1 cellular context compared by ENCODE assay signal in the genomic region with DNA sequence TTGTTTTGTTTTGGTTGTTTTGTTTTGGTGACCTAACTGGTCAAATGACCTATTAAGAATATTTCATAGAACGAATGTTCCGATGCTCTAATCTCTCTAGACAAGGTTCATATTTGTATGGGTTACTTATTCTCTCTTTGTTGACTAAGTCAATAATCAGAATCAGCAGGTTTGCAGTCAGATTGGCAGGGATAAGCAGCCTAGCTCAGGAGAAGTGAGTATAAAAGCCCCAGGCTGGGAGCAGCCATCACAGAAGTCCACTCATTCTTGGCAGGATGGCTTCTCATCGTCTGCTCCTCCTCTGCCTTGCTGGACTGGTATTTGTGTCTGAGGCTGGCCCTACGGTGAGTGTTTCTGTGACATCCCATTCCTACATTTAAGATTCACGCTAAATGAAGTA.
TF ChIP-seq lines count a peak whose summit lies in the region.

A gene (plus strand): TSS at position 250 of the 400 bp plus-strand sequence. CDS start 26 bp downstream, at position 276.

TF ChIP-seq in HepG2, 621 proteins besides CTCF, POLR2A, EP300 and RAD21 (continued from another document and continues in another):
- TF ChIP-seq, protein P1, sequence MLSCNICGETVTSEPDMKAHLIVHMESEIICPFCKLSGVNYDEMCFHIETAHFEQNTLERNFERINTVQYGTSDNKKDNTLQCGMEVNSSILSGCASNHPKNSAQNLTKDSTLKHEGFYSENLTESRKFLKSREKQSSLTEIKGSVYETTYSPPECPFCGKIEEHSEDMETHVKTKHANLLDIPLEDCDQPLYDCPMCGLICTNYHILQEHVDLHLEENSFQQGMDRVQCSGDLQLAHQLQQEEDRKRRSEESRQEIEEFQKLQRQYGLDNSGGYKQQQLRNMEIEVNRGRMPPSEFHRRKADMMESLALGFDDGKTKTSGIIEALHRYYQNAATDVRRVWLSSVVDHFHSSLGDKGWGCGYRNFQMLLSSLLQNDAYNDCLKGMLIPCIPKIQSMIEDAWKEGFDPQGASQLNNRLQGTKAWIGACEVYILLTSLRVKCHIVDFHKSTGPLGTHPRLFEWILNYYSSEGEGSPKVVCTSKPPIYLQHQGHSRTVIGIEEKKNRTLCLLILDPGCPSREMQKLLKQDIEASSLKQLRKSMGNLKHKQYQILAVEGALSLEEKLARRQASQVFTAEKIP (CRISPR knock-in tag; IDR thresholded peaks at IDR 0.05; ENCODE audit: borderline replicate concordance): no peak
- TF ChIP-seq SOX5 (CRISPR knock-in tag; IDR thresholded peaks at IDR 0.05; ENCODE audit: borderline replicate concordance) (peak; percentile 65; the same call in 1 of the 2 replicates), XBP1 (CRISPR knock-in tag; IDR thresholded peaks at IDR 0.05) (no peak), DPF2 (CRISPR knock-in tag; IDR thresholded peaks at IDR 0.05; ENCODE audit: borderline replicate concordance, low read depth) (0 out of 2 replicates have a peak, but pooled peaks have one; percentile 30), TAF1 (CRISPR knock-in tag; IDR thresholded peaks at IDR 0.05) (peak; percentile 80), MIER2 (CRISPR knock-in tag; IDR thresholded peaks at IDR 0.05) (peak; percentile 32; the same call in 1 of the 2 replicates), ZNF773 (CRISPR knock-in tag; IDR thresholded peaks at IDR 0.05; ENCODE audit: borderline replicate concordance) (no peak), NKX3-1 (CRISPR knock-in tag; IDR thresholded peaks at IDR 0.05) (no peak), ZNF563 (CRISPR knock-in tag; IDR thresholded peaks at IDR 0.05) (no peak), THYN1 (CRISPR knock-in tag; IDR thresholded peaks at IDR 0.05; ENCODE audit: borderline replicate concordance, low read depth) (no peak), KLF9 (CRISPR knock-in tag; IDR thresholded peaks at IDR 0.05; ENCODE audit: low read depth) (no peak), FOXC1 (CRISPR knock-in tag; IDR thresholded peaks at IDR 0.05; ENCODE audit: borderline replicate concordance) (no peak), ESRRA (CRISPR knock-in tag; IDR thresholded peaks at IDR 0.05; ENCODE audit: low read depth) (no peak), NCOA5 (CRISPR knock-in tag; IDR thresholded peaks at IDR 0.05) (no peak), SNAPC2 (CRISPR knock-in tag; IDR thresholded peaks at IDR 0.05) (no peak), ZNF839 (CRISPR knock-in tag; IDR thresholded peaks at IDR 0.05; ENCODE audit: borderline replicate concordance) (no peak), EHMT2 (IDR thresholded peaks at IDR 0.05; ENCODE audit: borderline replicate concordance, low read depth, low read length) (no peak), ZNF234 (CRISPR knock-in tag; conservative IDR thresholded peaks at IDR 0.05) (no peak), PHF5A (CRISPR knock-in tag; IDR thresholded peaks at IDR 0.05; ENCODE audit: low read depth, unreplicated experiment) (no peak), KMT2B (CRISPR knock-in tag; IDR thresholded peaks at IDR 0.05) (no peak), IRF2 (CRISPR knock-in tag; IDR thresholded peaks at IDR 0.05) (no peak; the same call in 1 of the 2 replicates), NR2C2 (CRISPR knock-in tag; IDR thresholded peaks at IDR 0.05; ENCODE audit: borderline replicate concordance) (no peak), RBFOX2 (IDR thresholded peaks at IDR 0.05; ENCODE audit: low read depth, low read length) (peak; percentile 53; the same call in 1 of the 2 replicates), GABPA (IDR thresholded peaks at IDR 0.05; ENCODE audit: low read depth, low read length) (no peak), GABPA (CRISPR knock-in tag; IDR thresholded peaks at IDR 0.05; ENCODE audit: low read depth) (no peak), HOXA7 (CRISPR knock-in tag; IDR thresholded peaks at IDR 0.05) (no peak), ZC3H13 (CRISPR knock-in tag; IDR thresholded peaks at IDR 0.05) (no peak), TEAD3 (CRISPR knock-in tag; optimal IDR thresholded peaks at IDR 0.05; ENCODE audit: borderline replicate concordance) (peak; percentile 61), ZNF747 (CRISPR knock-in tag; IDR thresholded peaks at IDR 0.05; ENCODE audit: borderline replicate concordance) (no peak), ZNF556 (CRISPR knock-in tag; IDR thresholded peaks at IDR 0.05; ENCODE audit: borderline replicate concordance) (no peak; the same call in 1 of the 2 replicates), TP53 (CRISPR knock-in tag; conservative IDR thresholded peaks at IDR 0.05) (no peak)
- TF ChIP-seq, protein P2, sequence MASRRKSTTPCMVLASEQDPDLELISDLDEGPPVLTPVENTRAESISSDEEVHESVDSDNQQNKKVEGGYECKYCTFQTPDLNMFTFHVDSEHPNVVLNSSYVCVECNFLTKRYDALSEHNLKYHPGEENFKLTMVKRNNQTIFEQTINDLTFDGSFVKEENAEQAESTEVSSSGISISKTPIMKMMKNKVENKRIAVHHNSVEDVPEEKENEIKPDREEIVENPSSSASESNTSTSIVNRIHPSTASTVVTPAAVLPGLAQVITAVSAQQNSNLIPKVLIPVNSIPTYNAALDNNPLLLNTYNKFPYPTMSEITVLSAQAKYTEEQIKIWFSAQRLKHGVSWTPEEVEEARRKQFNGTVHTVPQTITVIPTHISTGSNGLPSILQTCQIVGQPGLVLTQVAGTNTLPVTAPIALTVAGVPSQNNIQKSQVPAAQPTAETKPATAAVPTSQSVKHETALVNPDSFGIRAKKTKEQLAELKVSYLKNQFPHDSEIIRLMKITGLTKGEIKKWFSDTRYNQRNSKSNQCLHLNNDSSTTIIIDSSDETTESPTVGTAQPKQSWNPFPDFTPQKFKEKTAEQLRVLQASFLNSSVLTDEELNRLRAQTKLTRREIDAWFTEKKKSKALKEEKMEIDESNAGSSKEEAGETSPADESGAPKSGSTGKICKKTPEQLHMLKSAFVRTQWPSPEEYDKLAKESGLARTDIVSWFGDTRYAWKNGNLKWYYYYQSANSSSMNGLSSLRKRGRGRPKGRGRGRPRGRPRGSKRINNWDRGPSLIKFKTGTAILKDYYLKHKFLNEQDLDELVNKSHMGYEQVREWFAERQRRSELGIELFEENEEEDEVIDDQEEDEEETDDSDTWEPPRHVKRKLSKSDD (CRISPR knock-in tag; IDR thresholded peaks at IDR 0.05; ENCODE audit: low read depth): no peak
- TF ChIP-seq, protein P3, sequence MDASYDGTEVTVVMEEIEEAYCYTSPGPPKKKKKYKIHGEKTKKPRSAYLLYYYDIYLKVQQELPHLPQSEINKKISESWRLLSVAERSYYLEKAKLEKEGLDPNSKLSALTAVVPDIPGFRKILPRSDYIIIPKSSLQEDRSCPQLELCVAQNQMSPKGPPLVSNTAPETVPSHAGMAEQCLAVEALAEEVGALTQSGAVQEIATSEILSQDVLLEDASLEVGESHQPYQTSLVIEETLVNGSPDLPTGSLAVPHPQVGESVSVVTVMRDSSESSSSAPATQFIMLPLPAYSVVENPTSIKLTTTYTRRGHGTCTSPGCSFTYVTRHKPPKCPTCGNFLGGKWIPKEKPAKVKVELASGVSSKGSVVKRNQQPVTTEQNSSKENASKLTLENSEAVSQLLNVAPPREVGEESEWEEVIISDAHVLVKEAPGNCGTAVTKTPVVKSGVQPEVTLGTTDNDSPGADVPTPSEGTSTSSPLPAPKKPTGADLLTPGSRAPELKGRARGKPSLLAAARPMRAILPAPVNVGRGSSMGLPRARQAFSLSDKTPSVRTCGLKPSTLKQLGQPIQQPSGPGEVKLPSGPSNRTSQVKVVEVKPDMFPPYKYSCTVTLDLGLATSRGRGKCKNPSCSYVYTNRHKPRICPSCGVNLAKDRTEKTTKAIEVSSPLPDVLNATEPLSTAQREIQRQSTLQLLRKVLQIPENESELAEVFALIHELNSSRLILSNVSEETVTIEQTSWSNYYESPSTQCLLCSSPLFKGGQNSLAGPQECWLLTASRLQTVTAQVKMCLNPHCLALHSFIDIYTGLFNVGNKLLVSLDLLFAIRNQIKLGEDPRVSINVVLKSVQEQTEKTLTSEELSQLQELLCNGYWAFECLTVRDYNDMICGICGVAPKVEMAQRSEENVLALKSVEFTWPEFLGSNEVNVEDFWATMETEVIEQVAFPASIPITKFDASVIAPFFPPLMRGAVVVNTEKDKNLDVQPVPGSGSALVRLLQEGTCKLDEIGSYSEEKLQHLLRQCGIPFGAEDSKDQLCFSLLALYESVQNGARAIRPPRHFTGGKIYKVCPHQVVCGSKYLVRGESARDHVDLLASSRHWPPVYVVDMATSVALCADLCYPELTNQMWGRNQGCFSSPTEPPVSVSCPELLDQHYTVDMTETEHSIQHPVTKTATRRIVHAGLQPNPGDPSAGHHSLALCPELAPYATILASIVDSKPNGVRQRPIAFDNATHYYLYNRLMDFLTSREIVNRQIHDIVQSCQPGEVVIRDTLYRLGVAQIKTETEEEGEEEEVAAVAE (CRISPR knock-in tag; IDR thresholded peaks at IDR 0.05; ENCODE audit: borderline replicate concordance): no peak
- TF ChIP-seq, protein P4, sequence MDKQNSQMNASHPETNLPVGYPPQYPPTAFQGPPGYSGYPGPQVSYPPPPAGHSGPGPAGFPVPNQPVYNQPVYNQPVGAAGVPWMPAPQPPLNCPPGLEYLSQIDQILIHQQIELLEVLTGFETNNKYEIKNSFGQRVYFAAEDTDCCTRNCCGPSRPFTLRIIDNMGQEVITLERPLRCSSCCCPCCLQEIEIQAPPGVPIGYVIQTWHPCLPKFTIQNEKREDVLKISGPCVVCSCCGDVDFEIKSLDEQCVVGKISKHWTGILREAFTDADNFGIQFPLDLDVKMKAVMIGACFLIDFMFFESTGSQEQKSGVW (CRISPR knock-in tag; IDR thresholded peaks at IDR 0.05; ENCODE audit: borderline replicate concordance): no peak
- TF ChIP-seq, protein P5, sequence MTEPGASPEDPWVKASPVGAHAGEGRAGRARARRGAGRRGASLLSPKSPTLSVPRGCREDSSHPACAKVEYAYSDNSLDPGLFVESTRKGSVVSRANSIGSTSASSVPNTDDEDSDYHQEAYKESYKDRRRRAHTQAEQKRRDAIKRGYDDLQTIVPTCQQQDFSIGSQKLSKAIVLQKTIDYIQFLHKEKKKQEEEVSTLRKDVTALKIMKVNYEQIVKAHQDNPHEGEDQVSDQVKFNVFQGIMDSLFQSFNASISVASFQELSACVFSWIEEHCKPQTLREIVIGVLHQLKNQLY (CRISPR knock-in tag; IDR thresholded peaks at IDR 0.05): no peak
- TF ChIP-seq, protein P6, sequence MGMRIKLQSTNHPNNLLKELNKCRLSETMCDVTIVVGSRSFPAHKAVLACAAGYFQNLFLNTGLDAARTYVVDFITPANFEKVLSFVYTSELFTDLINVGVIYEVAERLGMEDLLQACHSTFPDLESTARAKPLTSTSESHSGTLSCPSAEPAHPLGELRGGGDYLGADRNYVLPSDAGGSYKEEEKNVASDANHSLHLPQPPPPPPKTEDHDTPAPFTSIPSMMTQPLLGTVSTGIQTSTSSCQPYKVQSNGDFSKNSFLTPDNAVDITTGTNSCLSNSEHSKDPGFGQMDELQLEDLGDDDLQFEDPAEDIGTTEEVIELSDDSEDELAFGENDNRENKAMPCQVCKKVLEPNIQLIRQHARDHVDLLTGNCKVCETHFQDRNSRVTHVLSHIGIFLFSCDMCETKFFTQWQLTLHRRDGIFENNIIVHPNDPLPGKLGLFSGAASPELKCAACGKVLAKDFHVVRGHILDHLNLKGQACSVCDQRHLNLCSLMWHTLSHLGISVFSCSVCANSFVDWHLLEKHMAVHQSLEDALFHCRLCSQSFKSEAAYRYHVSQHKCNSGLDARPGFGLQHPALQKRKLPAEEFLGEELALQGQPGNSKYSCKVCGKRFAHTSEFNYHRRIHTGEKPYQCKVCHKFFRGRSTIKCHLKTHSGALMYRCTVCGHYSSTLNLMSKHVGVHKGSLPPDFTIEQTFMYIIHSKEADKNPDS (CRISPR knock-in tag; IDR thresholded peaks at IDR 0.05): no peak
- TF ChIP-seq, protein P7, sequence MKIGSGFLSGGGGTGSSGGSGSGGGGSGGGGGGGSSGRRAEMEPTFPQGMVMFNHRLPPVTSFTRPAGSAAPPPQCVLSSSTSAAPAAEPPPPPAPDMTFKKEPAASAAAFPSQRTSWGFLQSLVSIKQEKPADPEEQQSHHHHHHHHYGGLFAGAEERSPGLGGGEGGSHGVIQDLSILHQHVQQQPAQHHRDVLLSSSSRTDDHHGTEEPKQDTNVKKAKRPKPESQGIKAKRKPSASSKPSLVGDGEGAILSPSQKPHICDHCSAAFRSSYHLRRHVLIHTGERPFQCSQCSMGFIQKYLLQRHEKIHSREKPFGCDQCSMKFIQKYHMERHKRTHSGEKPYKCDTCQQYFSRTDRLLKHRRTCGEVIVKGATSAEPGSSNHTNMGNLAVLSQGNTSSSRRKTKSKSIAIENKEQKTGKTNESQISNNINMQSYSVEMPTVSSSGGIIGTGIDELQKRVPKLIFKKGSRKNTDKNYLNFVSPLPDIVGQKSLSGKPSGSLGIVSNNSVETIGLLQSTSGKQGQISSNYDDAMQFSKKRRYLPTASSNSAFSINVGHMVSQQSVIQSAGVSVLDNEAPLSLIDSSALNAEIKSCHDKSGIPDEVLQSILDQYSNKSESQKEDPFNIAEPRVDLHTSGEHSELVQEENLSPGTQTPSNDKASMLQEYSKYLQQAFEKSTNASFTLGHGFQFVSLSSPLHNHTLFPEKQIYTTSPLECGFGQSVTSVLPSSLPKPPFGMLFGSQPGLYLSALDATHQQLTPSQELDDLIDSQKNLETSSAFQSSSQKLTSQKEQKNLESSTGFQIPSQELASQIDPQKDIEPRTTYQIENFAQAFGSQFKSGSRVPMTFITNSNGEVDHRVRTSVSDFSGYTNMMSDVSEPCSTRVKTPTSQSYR (CRISPR knock-in tag; IDR thresholded peaks at IDR 0.05; ENCODE audit: borderline replicate concordance): no peak
- TF ChIP-seq, protein P8, sequence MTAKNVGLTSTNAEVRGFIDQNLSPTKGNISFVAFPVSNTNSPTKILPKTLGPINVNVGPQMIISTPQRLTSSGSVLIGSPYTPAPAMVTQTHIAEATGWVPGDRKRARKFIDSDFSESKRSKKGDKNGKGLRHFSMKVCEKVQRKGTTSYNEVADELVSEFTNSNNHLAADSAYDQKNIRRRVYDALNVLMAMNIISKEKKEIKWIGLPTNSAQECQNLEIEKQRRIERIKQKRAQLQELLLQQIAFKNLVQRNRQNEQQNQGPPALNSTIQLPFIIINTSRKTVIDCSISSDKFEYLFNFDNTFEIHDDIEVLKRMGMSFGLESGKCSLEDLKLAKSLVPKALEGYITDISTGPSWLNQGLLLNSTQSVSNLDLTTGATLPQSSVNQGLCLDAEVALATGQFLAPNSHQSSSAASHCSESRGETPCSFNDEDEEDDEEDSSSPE (CRISPR knock-in tag; IDR thresholded peaks at IDR 0.05): no peak
- TF ChIP-seq, protein P9, sequence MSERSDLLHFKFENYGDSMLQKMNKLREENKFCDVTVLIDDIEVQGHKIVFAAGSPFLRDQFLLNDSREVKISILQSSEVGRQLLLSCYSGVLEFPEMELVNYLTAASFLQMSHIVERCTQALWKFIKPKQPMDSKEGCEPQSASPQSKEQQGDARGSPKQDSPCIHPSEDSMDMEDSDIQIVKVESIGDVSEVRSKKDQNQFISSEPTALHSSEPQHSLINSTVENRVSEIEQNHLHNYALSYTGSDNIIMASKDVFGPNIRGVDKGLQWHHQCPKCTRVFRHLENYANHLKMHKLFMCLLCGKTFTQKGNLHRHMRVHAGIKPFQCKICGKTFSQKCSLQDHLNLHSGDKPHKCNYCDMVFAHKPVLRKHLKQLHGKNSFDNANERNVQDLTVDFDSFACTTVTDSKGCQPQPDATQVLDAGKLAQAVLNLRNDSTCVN (CRISPR knock-in tag; IDR thresholded peaks at IDR 0.05; ENCODE audit: borderline replicate concordance): no peak
- TF ChIP-seq, protein P10, sequence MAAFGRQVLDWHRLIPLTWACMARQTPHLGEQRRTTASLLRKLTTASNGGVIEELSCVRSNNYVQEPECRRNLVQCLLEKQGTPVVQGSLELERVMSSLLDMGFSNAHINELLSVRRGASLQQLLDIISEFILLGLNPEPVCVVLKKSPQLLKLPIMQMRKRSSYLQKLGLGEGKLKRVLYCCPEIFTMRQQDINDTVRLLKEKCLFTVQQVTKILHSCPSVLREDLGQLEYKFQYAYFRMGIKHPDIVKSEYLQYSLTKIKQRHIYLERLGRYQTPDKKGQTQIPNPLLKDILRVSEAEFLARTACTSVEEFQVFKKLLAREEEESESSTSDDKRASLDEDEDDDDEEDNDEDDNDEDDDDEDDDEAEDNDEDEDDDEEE (CRISPR knock-in tag; IDR thresholded peaks at IDR 0.05): no peak
